ENCODE assay signal across 12 cellular contexts in genomic region chr11:117199916-117200812, GRCh38. TPM values are rescaled to one million over a fixed set of nuclear protein-coding genes. Genes with fewer than 3 reads are reported as not detected.
DNase-seq lines count a peak whose midpoint lies in the region; ATAC-seq and TF ChIP-seq lines count a peak whose summit lies in the region.
"Had no signal": no experiment of that assay in that cellular context is flagged by ENCODE, and none has a peak within 500 bp of the region (broad histone marks: within the 10 kb centered on the region; RNA-seq: fewer than 3 reads in every experiment).

No MANE protein-coding gene starts in this region.

- ATAC-seq in HG02763 (IDR thresholded peaks at IDR 0.05; ENCODE audit: unreplicated experiment): no peak
- ATAC-seq in GM18873 (IDR thresholded peaks at IDR 0.05; ENCODE audit: low FRiP score, unreplicated experiment): no peak

- TF ChIP-seq CTCF in tibial nerve (IDR thresholded peaks at IDR 0.05): no peak

- no peak overlapping the region for H3K4me3 Mint-ChIP-seq in activated naive CD4-positive, alpha-beta T cell treated with anti-CD3 and anti-CD28 coated beads, Interleukin-2, amount 10 ng/mL, durations not matched to agents 7 days and 5 days

- H3K9me3 ChIP-seq in ectodermal cell (ENCODE audit: control insufficient read depth, low read length): no peaks in the 10 kb centered on the region
- no peaks in the 10 kb centered on the region for H3K9me3 ChIP-seq in muscle layer of colon (ENCODE audit: low read length)
- H3K9me3 ChIP-seq in tibial nerve: no peaks in the 10 kb centered on the region

- WGBS in ectodermal cell, 2 experiments: 27% methylated on average over 13 of the region's 13 CpGs
- 46 to 48% methylated on average over 10 to 13 of the region's 13 CpGs for WGBS in tibial nerve, 2 donors

- H3K4me1 ChIP-seq in ectodermal cell (ENCODE audit: control insufficient read depth, insufficient read depth, low read length) (peaks cover 40% of the 10 kb centered on the region), muscle layer of colon (ENCODE audit: insufficient read depth, low read length) (peaks cover 28% of the 10 kb centered on the region), tibial nerve (peaks cover 0 to 63% (median 17%) of the 10 kb centered on the region in 4 donors)

- peak overlapping the region; percentile 15 for H3K27ac Mint-ChIP-seq in activated naive CD4-positive, alpha-beta T cell treated with anti-CD3 and anti-CD28 coated beads, Interleukin-2, amount 10 ng/mL, durations not matched to agents 7 days and 5 days

- no peak overlapping the region for H3K27ac ChIP-seq in ectodermal cell (ENCODE audit: insufficient read depth, low read depth, low read length, poor library complexity, severe bottlenecking)
- peak overlapping the region; percentile 96 for H3K27ac ChIP-seq in muscle layer of colon (ENCODE audit: low read depth, low read length)
- peak overlapping the region; percentile 80 to 92 (median 88) for H3K27ac ChIP-seq in tibial nerve

- no peak for TF ChIP-seq EP300 in tibial nerve (IDR thresholded peaks at IDR 0.05)

- H3K36me3 ChIP-seq in ectodermal cell (ENCODE audit: control insufficient read depth, insufficient read depth, low read length) (no peaks in the 10 kb centered on the region), muscle layer of colon (ENCODE audit: insufficient read depth, low read length) (peaks cover 60% of the 10 kb centered on the region), tibial nerve (peaks cover 0 to 70% (median 0%) of the 10 kb centered on the region in 3 donors)

- peaks cover 1% of the 10 kb centered on the region for H3K4me1 Mint-ChIP-seq in activated naive CD4-positive, alpha-beta T cell treated with anti-CD3 and anti-CD28 coated beads, Interleukin-2, amount 10 ng/mL, durations not matched to agents 7 days and 5 days

- peak in 1 of 2 donors; percentile 31 for TF ChIP-seq POLR2A in tibial nerve (IDR thresholded peaks at IDR 0.05)

- H3K9me3 Mint-ChIP-seq in activated naive CD4-positive, alpha-beta T cell treated with anti-CD3 and anti-CD28 coated beads, Interleukin-2, amount 10 ng/mL, durations not matched to agents 7 days and 5 days: no peaks in the 10 kb centered on the region
- H3K9me3 Mint-ChIP-seq: IgD-negative memory B cell had no signal

- H3K36me3 Mint-ChIP-seq in activated naive CD4-positive, alpha-beta T cell treated with anti-CD3 and anti-CD28 coated beads, Interleukin-2, amount 10 ng/mL, durations not matched to agents 7 days and 5 days: peaks cover 17% of the 10 kb centered on the region

- no peaks in the 10 kb centered on the region for H3K27me3 Mint-ChIP-seq in activated naive CD4-positive, alpha-beta T cell treated with anti-CD3 and anti-CD28 coated beads, Interleukin-2, amount 10 ng/mL, durations not matched to agents 7 days and 5 days
- H3K27me3 Mint-ChIP-seq: IgD-negative memory B cell had no signal

- CTCF ChIA-PET in activated naive CD4-positive, alpha-beta T cell treated with anti-CD3 and anti-CD28 coated beads, Interleukin-2, amount 10 ng/mL, durations not matched to agents 7 days and 5 days (lab: Charles Lee): interaction anchor here (1.4 kb wide), 1 partner anchor 21 kb away, joined by 3 read pairs; no protein-coding TSS in a partner anchor

- H3K4me3 ChIP-seq in ectodermal cell (ENCODE audit: insufficient read depth, low read depth, low read length): peak overlapping the region; percentile 56
- peak overlapping the region; percentile 86 to 97 for H3K4me3 ChIP-seq in muscle layer of colon (ENCODE audit: low read depth in 1 of 2, low read length in 2 of 2)
- peak overlapping the region; percentile 28 to 60 (median 56) for H3K4me3 ChIP-seq in tibial nerve

- H3K9ac ChIP-seq in muscle layer of colon (ENCODE audit: low read length): peak overlapping the region; percentile 99

- DNase-seq in activated naive CD4-positive, alpha-beta T cell treated with anti-CD3 and anti-CD28 coated beads, Interleukin-2, amount 10 ng/mL, durations not matched to agents 7 days and 5 days: no peak
- DNase-seq in activated naive CD4-positive, alpha-beta T cell treated with Interleukin-2 at 50 U/mL for 16 hours: no peak
- no peak for DNase-seq in tibial nerve (ENCODE audit: low spot score in 2 of 2)
- DNase-seq in anterior cingulate cortex (lab: John Stamatoyannopoulos, UW): no peak
- DNase-seq: activated CD4-positive, alpha-beta T cell treated with anti-CD3 and anti-CD28 coated beads for 1 hour; cerebellar nuclear complex; NCI-H774 had no signal

- H3K27me3 ChIP-seq in ectodermal cell (ENCODE audit: control insufficient read depth, insufficient read depth, low read length, poor library complexity, severe bottlenecking): no peaks in the 10 kb centered on the region
- H3K27me3 ChIP-seq in muscle layer of colon (ENCODE audit: control insufficient read depth in 1 of 2, insufficient read depth in 2 of 2, low read length in 2 of 2): no peaks in the 10 kb centered on the region
- H3K27me3 ChIP-seq in tibial nerve: no peaks in the 10 kb centered on the region

RNA-seq across cellular contexts. Expression of gene TAGLN, which starts 1.0 kb away (rescaled TPM):
- polyA plus RNA-seq in ectodermal cell (2013, experiment 1 of 4): 440 TPM
- 353 TPM for polyA plus RNA-seq in ectodermal cell (2013, experiment 2 of 4)
- 231 TPM for polyA plus RNA-seq in ectodermal cell (2013, experiment 3 of 4)
- polyA plus RNA-seq in ectodermal cell (2013, experiment 4 of 4): 253 TPM
- total RNA-seq in tibial nerve: 1,000 to 10,000 TPM; 1,525 to 3,984 (median 2,307) TPM

RNA-seq across cellular contexts. Expression of gene SIDT2, which starts 21.6 kb away (rescaled TPM):
- 31.1 TPM for polyA plus RNA-seq in ectodermal cell (2013, experiment 1 of 4)
- polyA plus RNA-seq in ectodermal cell (2013, experiment 2 of 4): 34.7 TPM
- polyA plus RNA-seq in ectodermal cell (2013, experiment 3 of 4): 22.3 TPM
- polyA plus RNA-seq in ectodermal cell (2013, experiment 4 of 4): 25.6 TPM
- 100 to 1,000 TPM in 3 of 4 donors, 10 to 100 TPM in 1; 72.6 to 132 (median 125) TPM for total RNA-seq in tibial nerve

RNA-seq across cellular contexts. Expression of gene PCSK7, which starts 31.7 kb away (rescaled TPM):
- 45.9 TPM for polyA plus RNA-seq in ectodermal cell (2013, experiment 1 of 4)
- 52.7 TPM for polyA plus RNA-seq in ectodermal cell (2013, experiment 2 of 4)
- polyA plus RNA-seq in ectodermal cell (2013, experiment 3 of 4): 28.3 TPM
- 31.6 TPM for polyA plus RNA-seq in ectodermal cell (2013, experiment 4 of 4)
- 10 to 100 TPM; 45.4 to 94.5 (median 71.6) TPM for total RNA-seq in tibial nerve

RNA-seq across cellular contexts. Expression of gene RNF214, which starts 32.3 kb away (rescaled TPM):
- 37.4 TPM for polyA plus RNA-seq in ectodermal cell (2013, experiment 1 of 4)
- polyA plus RNA-seq in ectodermal cell (2013, experiment 2 of 4): 41.0 TPM
- polyA plus RNA-seq in ectodermal cell (2013, experiment 3 of 4): 30.4 TPM
- polyA plus RNA-seq in ectodermal cell (2013, experiment 4 of 4): 35.7 TPM
- 10 to 100 TPM; 10.8 to 16.6 (median 12.8) TPM for total RNA-seq in tibial nerve

RNA-seq across cellular contexts. Expression of gene PAFAH1B2, which starts 56.1 kb away (rescaled TPM):
- polyA plus RNA-seq in ectodermal cell (2013, experiment 1 of 4): 96.9 TPM
- polyA plus RNA-seq in ectodermal cell (2013, experiment 2 of 4): 107 TPM
- 69.2 TPM for polyA plus RNA-seq in ectodermal cell (2013, experiment 3 of 4)
- 70.9 TPM for polyA plus RNA-seq in ectodermal cell (2013, experiment 4 of 4)
- total RNA-seq in tibial nerve: 100 to 1,000 TPM in 3 of 4 donors, 10 to 100 TPM in 1; 96.9 to 125 (median 109) TPM
